ENCODE assay signal across 1 cellular context in the genomic region with DNA sequence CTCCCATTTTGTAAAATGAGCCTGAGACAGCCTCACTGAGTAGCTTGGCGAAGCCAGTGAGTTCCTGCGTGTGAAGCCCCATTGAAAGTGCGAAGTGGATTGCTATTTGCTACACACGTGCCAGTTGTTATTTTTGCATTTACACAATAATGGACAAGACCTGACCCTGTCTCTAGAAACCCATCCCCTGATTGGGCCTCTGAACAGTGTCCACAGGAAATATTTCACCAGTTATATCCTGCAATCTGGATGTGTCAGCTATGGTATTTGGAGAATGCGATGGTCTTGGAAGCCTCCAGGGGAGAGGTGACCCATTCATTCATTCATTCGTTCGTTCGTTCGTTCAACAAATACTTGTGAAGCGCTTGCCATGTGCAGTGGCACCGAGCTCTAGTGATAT.
TF ChIP-seq lines count a peak whose summit lies in the region.

No MANE protein-coding gene starts in this region.

TF ChIP-seq in H1, 55 proteins besides CTCF, POLR2A, EP300 and RAD21:
- TF ChIP-seq KDM4A (IDR thresholded peaks at IDR 0.05; ENCODE audit: low read depth, low read length, severe bottlenecking): no peak
- no peak for TF ChIP-seq NANOG (IDR thresholded peaks at IDR 0.05; ENCODE audit: insufficient read depth, low read depth, low read length, poor library complexity, severe bottlenecking)
- peak; percentile 62 for TF ChIP-seq TEAD4 (IDR thresholded peaks at IDR 0.05; ENCODE audit: low read depth, low read length)
- TF ChIP-seq TAF1 (IDR thresholded peaks at IDR 0.05; ENCODE audit: low read depth, low read length): no peak
- TF ChIP-seq KDM5A (IDR thresholded peaks at IDR 0.05; ENCODE audit: low read length): no peak
TF ChIP-seq in H1: peak in this region for 1.
